ENCODE assay signal across 20 cellular contexts in the genomic region with DNA sequence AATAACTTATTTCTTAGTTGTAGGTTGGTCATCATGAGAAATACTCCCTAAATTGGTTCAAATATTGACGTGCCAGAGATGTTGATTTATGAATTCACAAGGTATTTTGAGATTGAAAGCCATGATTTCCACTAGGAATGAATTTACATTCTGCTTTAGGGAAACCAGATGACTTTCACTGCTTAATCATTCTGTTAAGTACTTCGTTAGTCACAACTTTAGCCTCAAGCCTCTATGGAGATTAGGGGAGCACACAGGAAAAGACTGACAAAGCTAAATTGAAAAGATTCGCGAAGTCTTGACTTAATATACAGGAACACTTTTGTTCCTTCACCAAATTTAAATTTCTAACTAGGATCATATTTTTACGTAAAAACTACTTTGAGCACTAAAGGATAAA.
"Had no signal": no experiment of that assay in that cellular context is flagged by ENCODE, and none has a peak within 500 bp of the region (broad histone marks: within the 10 kb centered on the region; RNA-seq: fewer than 3 reads in every experiment).

No MANE protein-coding gene starts in this region.

- H3K36me3 ChIP-seq: adrenal gland, left ventricle myocardium inferior, ovary, stomach, vagina had no signal

- H3K27ac ChIP-seq: adrenal gland, left ventricle myocardium inferior, ovary, psoas muscle, stomach, vagina, VCaP had no signal

- H3K4me3 ChIP-seq: adrenal gland, left ventricle myocardium inferior, mucosa of descending colon, ovary, psoas muscle, stomach, vagina had no signal

- H3K36me3 Mint-ChIP-seq: activated naive CD4-positive, alpha-beta T cell treated with anti-CD3 and anti-CD28 coated beads, Interleukin-2, amount 50 U/mL, for 72 hours; naive B cell; stimulated activated effector memory CD8-positive, alpha-beta T cell treated with anti-CD3 and anti-CD28 coated beads, Interleukin-12 subunit alpha, Interleukin-12 subunit beta, amount 100 ng/mL, for 72 hours had no signal

- H3K9me3 ChIP-seq: adrenal gland, left ventricle myocardium inferior, mucosa of descending colon, ovary, psoas muscle, stomach, vagina had no signal

- H3K9me3 Mint-ChIP-seq: endodermal cell; stimulated activated effector memory CD8-positive, alpha-beta T cell treated with anti-CD3 and anti-CD28 coated beads, Interleukin-12 subunit alpha, Interleukin-12 subunit beta, amount 100 ng/mL, for 72 hours had no signal

- H3K4me1 Mint-ChIP-seq: naive B cell; neural crest cell; stimulated activated effector memory CD8-positive, alpha-beta T cell treated with anti-CD3 and anti-CD28 coated beads, Interleukin-12 subunit alpha, Interleukin-12 subunit beta, amount 100 ng/mL, for 72 hours had no signal

- DNase-seq: activated CD4-positive, alpha-beta T cell treated with anti-CD3 and anti-CD28 coated beads for 1 hour; activated gamma-delta T cell; adrenal gland; caudate nucleus; endodermal cell; head of caudate nucleus; left ventricle myocardium inferior; mucosa of descending colon; naive B cell; ovary; psoas muscle; stimulated activated CD4-positive, alpha-beta T cell treated with anti-CD3 and anti-CD28 coated beads, Interleukin-4, amount 100 ng/mL, for 24 hours; stomach had no signal

- ATAC-seq: activated naive CD4-positive, alpha-beta T cell treated with anti-CD3 and anti-CD28 coated beads, Interleukin-2, amount 50 U/mL, for 72 hours; mucosa of descending colon; psoas muscle; sciatic nerve; stimulated activated effector memory CD8-positive, alpha-beta T cell treated with anti-CD3 and anti-CD28 coated beads, Interleukin-12 subunit alpha, Interleukin-12 subunit beta, amount 100 ng/mL, for 72 hours had no signal

- H3K27me3 ChIP-seq: adrenal gland, ovary, stomach, vagina had no signal

- H3K4me3 Mint-ChIP-seq: endodermal cell; naive B cell; neural crest cell; stimulated activated effector memory CD8-positive, alpha-beta T cell treated with anti-CD3 and anti-CD28 coated beads, Interleukin-12 subunit alpha, Interleukin-12 subunit beta, amount 100 ng/mL, for 72 hours; T-helper 1 cell treated with Interleukin-12 subunit alpha and Interleukin-12 subunit beta and Interleukin-4 antibody, amounts not matched to agents 30 μg/mL and 1 μg/mL, for 36 hours had no signal

- H3K27me3 Mint-ChIP-seq: naive B cell had no signal

- H3K4me1 ChIP-seq: adrenal gland, left ventricle myocardium inferior, psoas muscle, stomach, vagina had no signal
